ENCODE assay signal across 21 cellular contexts in genomic region chr10:63437334-63437949, GRCh38. TPM values are rescaled to one million over a fixed set of nuclear protein-coding genes. Genes with fewer than 3 reads are reported as not detected.
DNase-seq lines count a peak whose midpoint lies in the region; ATAC-seq and TF ChIP-seq lines count a peak whose summit lies in the region.
"Had no signal": no experiment of that assay in that cellular context is flagged by ENCODE, and none has a peak within 500 bp of the region (broad histone marks: within the 10 kb centered on the region; RNA-seq: fewer than 3 reads in every experiment).

No MANE protein-coding gene starts in this region.

- RAD21 ChIA-PET in HCT116 (lab: Charles Lee; ENCODE audit: low non-redundant PET in 1 of 2, low total read pairs in 2 of 2, uncharacterized antibody in 2 of 2, unreplicated experiment in 2 of 2), result no interaction called here

- H3K4me2 ChIP-seq in HCT116 (ENCODE audit: low read length), result peak overlapping the region; percentile 71
- H3K4me2 ChIP-seq: KMS-11 had no signal

- H3K27ac ChIP-seq in HCT116 (ENCODE audit: low read depth, low read length) (no peak overlapping the region), gastrocnemius medialis (no peak overlapping the region), left ventricle myocardium inferior (replicated peaks) (no peak overlapping the region)
- H3K27ac ChIP-seq: heart right ventricle, KMS-11, Peyer's patch had no signal

- H4K20me1 ChIP-seq in HCT116 (ENCODE audit: insufficient read depth), result no peaks in the 10 kb centered on the region

- H3K4me3 Mint-ChIP-seq in memory B cell, result no peak overlapping the region
- H3K4me3 Mint-ChIP-seq: activated naive CD8-positive, alpha-beta T cell; CD4-positive, CD25-positive, alpha-beta regulatory T cell; WTC11 had no signal

- peaks cover 90% of the 10 kb centered on the region for H3K79me2 ChIP-seq in HCT116 (ENCODE audit: insufficient read depth, low read length)

- intact Hi-C loops in HCT116 (cut with micrococcal nuclease) (no loop called here), gastrocnemius medialis (cut with DNase I; ENCODE audit: low total_unique reads) (no loop called here), left ventricle myocardium inferior (cut with micrococcal nuclease) (no loop called here)

- H3K27ac Mint-ChIP-seq in memory B cell, result no peak overlapping the region
- H3K27ac Mint-ChIP-seq: activated naive CD8-positive, alpha-beta T cell; CD4-positive, CD25-positive, alpha-beta regulatory T cell; WTC11 had no signal

- TF ChIP-seq CTCF in HCT116 (IDR thresholded peaks at IDR 0.05 in 2 of 3, conservative IDR thresholded peaks at IDR 0.05 in 1 of 3; ENCODE audit: borderline replicate concordance in 1 of 3, insufficient read depth in 1 of 3, low read depth in 2 of 3, low read length in 2 of 3) (no peak), gastrocnemius medialis (IDR thresholded peaks at IDR 0.05 in 4 of 5, conservative IDR thresholded peaks at IDR 0.05 in 1 of 5) (no peak), left ventricle myocardium inferior (IDR thresholded peaks at IDR 0.05; ENCODE audit: borderline replicate concordance) (no peak)

- H3K4me1 Mint-ChIP-seq in memory B cell, result peaks cover 18% of the 10 kb centered on the region

- TF ChIP-seq RAD21 in HCT116 (IDR thresholded peaks at IDR 0.05; ENCODE audit: low read depth), result no peak

- no peaks in the 10 kb centered on the region for H3K27me3 ChIP-seq in HCT116 (ENCODE audit: insufficient read depth, low read length)
- H3K27me3 ChIP-seq in gastrocnemius medialis, result no peaks in the 10 kb centered on the region
- no peaks in the 10 kb centered on the region for H3K27me3 ChIP-seq in left ventricle myocardium inferior (ENCODE audit: low read depth)
- H3K27me3 ChIP-seq: heart right ventricle, Peyer's patch had no signal

- H3K27me3 Mint-ChIP-seq in memory B cell, result no peaks in the 10 kb centered on the region
- H3K27me3 Mint-ChIP-seq: activated naive CD8-positive, alpha-beta T cell; CD4-positive, CD25-positive, alpha-beta regulatory T cell had no signal

- no peak for ATAC-seq in HCT116
- peak; percentile 48 for ATAC-seq in memory B cell (ENCODE audit: low read depth)
- no peak for ATAC-seq in gastrocnemius medialis

- H3K4me1 ChIP-seq in HCT116 (ENCODE audit: control insufficient read depth in 1 of 2, insufficient read depth in 2 of 2, low read length in 2 of 2) (peaks cover 37 to 64% of the 10 kb centered on the region in 2 experiments), gastrocnemius medialis (peaks cover 60% of the 10 kb centered on the region in 2 donors), left ventricle myocardium inferior (peaks cover 92% of the 10 kb centered on the region)

- no peak overlapping the region for H2AFZ ChIP-seq in HCT116 (ENCODE audit: low read depth, low read length, poor library complexity, severe bottlenecking)

- POLR2A ChIA-PET in HCT116 (lab: Charles Lee), result no interaction called here

- H3K9me3 Mint-ChIP-seq in memory B cell, result no peaks in the 10 kb centered on the region
- H3K9me3 Mint-ChIP-seq: CD4-positive, CD25-positive, alpha-beta regulatory T cell; WTC11 had no signal

- in situ Hi-C loops in gastrocnemius medialis (cut with MboI; ENCODE audit: low sequenced_read_pairs in 4 of 4), result no loop called here

- no peaks in the 10 kb centered on the region for H3K9me3 ChIP-seq in HCT116 (ENCODE audit: control insufficient read depth in 1 of 2, insufficient read depth in 1 of 2, low read depth in 1 of 2, low read length in 2 of 2)
- no peaks in the 10 kb centered on the region for H3K9me3 ChIP-seq in gastrocnemius medialis
- H3K9me3 ChIP-seq in left ventricle myocardium inferior (replicated peaks), result no peaks in the 10 kb centered on the region
- H3K9me3 ChIP-seq: heart right ventricle, Peyer's patch had no signal

- H3K9me2 ChIP-seq in HCT116 (ENCODE audit: insufficient read depth), result no peaks in the 10 kb centered on the region

- DNase-seq in NOMO-1 treated with dmso at 0.1 percent for 144 hours (lab: John Stamatoyannopoulos, UW; ENCODE audit: unreplicated experiment) (peak; percentile 29), NOMO-1 (lab: John Stamatoyannopoulos, UW; ENCODE audit: unreplicated experiment in 2 of 2) (no peak), HCT116 (ENCODE audit: low read depth, low spot score) (no peak), astrocyte of the hippocampus (ENCODE audit: low read depth, low spot score) (peak; percentile 42), memory B cell (ENCODE audit: low spot score in 2 of 2) (no peak), medulla oblongata (ENCODE audit: extremely low spot score) (no peak), gastrocnemius medialis (no peak), left ventricle myocardium inferior (no peak)
- DNase-seq: 8988T; activated CD8-positive, alpha-beta memory T cell treated with anti-CD3 and anti-CD28 coated beads, Interleukin-2, amount 50 U/mL, for 4 hours; CD4-positive, CD25-positive, alpha-beta regulatory T cell; DND-41; erythroblast; heart right ventricle; kidney glomerular epithelial cell; NCI-H146; NCI-H524; Peyer's patch had no signal

- TF ChIP-seq POLR2A in HCT116 (IDR thresholded peaks at IDR 0.05; ENCODE audit: borderline replicate concordance, extremely low read depth, insufficient read depth, insufficient read length) (no peak), gastrocnemius medialis (IDR thresholded peaks at IDR 0.05) (no peak)

- no peaks in the 10 kb centered on the region for H3K36me3 Mint-ChIP-seq in memory B cell
- H3K36me3 Mint-ChIP-seq: WTC11 had no signal

- no TSS peak for BruUV-seq in HCT116 (replicated peaks; lab: Mats Ljungman, UMichigan)

- H3K9ac ChIP-seq in HCT116 (ENCODE audit: low read length), result no peak overlapping the region
- H3K9ac ChIP-seq: KMS-11 had no signal

- H3K4me3 ChIP-seq in HCT116 (replicated peaks in 1 of 2; ENCODE audit: low read depth in 1 of 2, low read length in 2 of 2) (no peak overlapping the region), gastrocnemius medialis (no peak overlapping the region), left ventricle myocardium inferior (no peak overlapping the region)
- H3K4me3 ChIP-seq: heart right ventricle, Peyer's patch had no signal

- CTCF ChIA-PET in HCT116 (lab: Charles Lee), result interaction anchor here (0.9 to 1.1 kb wide), 2 partner anchors 191 to 283 kb away, joined by 3 to 5 read pairs; no protein-coding TSS in a partner anchor

- no peaks in the 10 kb centered on the region for H3K36me3 ChIP-seq in HCT116 (ENCODE audit: control insufficient read depth in 1 of 2, insufficient read depth in 2 of 2, low read length in 2 of 2)
- H3K36me3 ChIP-seq in gastrocnemius medialis, result no peaks in the 10 kb centered on the region
- H3K36me3 ChIP-seq in left ventricle myocardium inferior, result no peaks in the 10 kb centered on the region
- H3K36me3 ChIP-seq: heart right ventricle, Peyer's patch had no signal

TF ChIP-seq in HCT116, 20 proteins besides CTCF, POLR2A, EP300 and RAD21:
- TF ChIP-seq EZH2phosphoT487 (IDR thresholded peaks at IDR 0.05; ENCODE audit: borderline replicate concordance) (no peak), TCF7L2 (IDR thresholded peaks at IDR 0.05; ENCODE audit: borderline replicate concordance, extremely low read depth, insufficient read depth, insufficient read length) (no peak), JUND (IDR thresholded peaks at IDR 0.05) (no peak), SP1 (IDR thresholded peaks at IDR 0.05; ENCODE audit: low read depth) (no peak), ZFX (IDR thresholded peaks at IDR 0.05) (no peak), SIN3A (IDR thresholded peaks at IDR 0.05; ENCODE audit: low read depth) (no peak), EZH2 (IDR thresholded peaks at IDR 0.05) (no peak), SRF (IDR thresholded peaks at IDR 0.05; ENCODE audit: low read depth) (no peak)

RNA-seq across cellular contexts. Expression of gene JMJD1C, which starts 28.3 kb away (rescaled TPM):
- total RNA-seq in HCT116 (2021; ENCODE audit: unreplicated experiment) (66.3 TPM), gastrocnemius medialis (10 to 100 TPM; 22.5 to 74.1 (median 46.9) TPM), left ventricle myocardium inferior (34.6 TPM)
- 12.5 and 19.0 TPM in 2 replicates for polyA plus RNA-seq in HCT116 (2012)

Comparison
In these comparisons a context has a peak if more than half of its experiments do, and no peak if none do; other contexts are left out.
1. DNase-seq: peak in NOMO-1 treated with dmso at 0.1 percent for 144 hours (single experiment) and astrocyte of the hippocampus (single experiment); none in NOMO-1 (0 of 2), HCT116 (single experiment), memory B cell (0 of 2), medulla oblongata (single experiment), gastrocnemius medialis (0 of 2) and left ventricle myocardium inferior (single experiment).